Comparison of ENCODE assay signal across 8 cellular contexts in the genomic region with DNA sequence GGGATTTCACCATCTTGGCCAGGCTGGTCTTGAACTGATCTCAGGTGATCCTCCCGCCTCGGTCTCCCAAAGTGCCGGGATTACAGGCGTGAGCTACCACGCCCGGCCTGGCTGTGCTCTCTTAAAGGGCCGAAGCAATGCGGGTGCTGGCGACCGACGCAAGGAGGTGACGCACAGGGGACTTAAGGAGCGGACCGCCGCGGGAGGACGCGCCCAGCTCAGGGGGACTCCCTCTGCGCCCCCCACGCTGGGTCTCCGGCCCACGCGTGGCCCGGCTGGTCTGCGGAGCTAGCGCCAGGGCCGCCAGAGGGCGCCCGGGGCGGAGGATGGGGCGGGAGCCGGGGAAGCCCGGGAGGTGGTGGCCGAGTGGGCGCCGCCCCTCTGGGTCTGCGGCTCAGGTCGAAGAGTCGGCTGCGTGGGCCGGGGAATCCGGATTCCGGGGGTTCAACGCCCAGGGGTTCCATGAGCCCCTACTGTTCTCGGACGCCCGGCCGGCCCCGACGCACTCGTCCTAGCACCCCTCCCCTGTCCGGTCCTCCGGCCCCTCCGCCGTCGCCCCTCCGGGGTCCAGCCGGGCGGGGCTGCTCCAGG. TPM values are rescaled to one million over a fixed set of nuclear protein-coding genes. Genes with fewer than 3 reads are reported as not detected.
DNase-seq lines count a peak whose midpoint lies in the region; ATAC-seq and TF ChIP-seq lines count a peak whose summit lies in the region.

No MANE protein-coding gene starts in this region.

- no peaks in the 10 kb centered on the region for H3K9me2 ChIP-seq in SU-DHL-6 (replicated peaks; ENCODE audit: insufficient read depth, low read length)

- no peaks in the 10 kb centered on the region for H3K27me3 ChIP-seq in SU-DHL-6 (ENCODE audit: low read length)
- H3K27me3 ChIP-seq in heart right ventricle: peaks cover 0 to 50% (median 35%) of the 10 kb centered on the region in 7 donors

- H3K4me1 ChIP-seq in heart right ventricle (peaks cover 11 to 28% (median 22%) of the 10 kb centered on the region in 9 donors), urinary bladder (ENCODE audit: insufficient read depth) (no peaks in the 10 kb centered on the region)

- H3F3A ChIP-seq in SU-DHL-6 (ENCODE audit: insufficient read depth): no peaks in the 10 kb centered on the region

- WGBS in heart right ventricle, 2 donors: 0% methylated on average over 57 to 59 of the region's 59 CpGs
- WGBS in urinary bladder: under 1% methylated on average over 59 of the region's 59 CpGs

- no peaks in the 10 kb centered on the region for H4K20me1 ChIP-seq in SU-DHL-6 (ENCODE audit: low read depth, low read length)

- H3K27ac ChIP-seq in SU-DHL-6 (ENCODE audit: low read depth, low read length): no peak overlapping the region
- H3K27ac ChIP-seq in heart right ventricle: peak overlapping the region; percentile 46 to 86 (median 81)
- peak overlapping the region; percentile 51 for H3K27ac ChIP-seq in urinary bladder (ENCODE audit: low read depth)

- H3K4me3 ChIP-seq in SU-DHL-6 (ENCODE audit: insufficient read depth, low read length, poor library complexity, severe bottlenecking) (peak overlapping the region; percentile 90), heart right ventricle (peak overlapping the region; percentile 89 to 99 (median 95)), urinary bladder (ENCODE audit: low read depth, low read length) (peak overlapping the region; percentile 93)

- peak overlapping the region; percentile 64 for H3K9ac ChIP-seq in SU-DHL-6 (ENCODE audit: low read length)

- no peaks in the 10 kb centered on the region for H3K79me2 ChIP-seq in SU-DHL-6 (ENCODE audit: insufficient read depth, low read length)

- H2AFZ ChIP-seq in SU-DHL-6 (ENCODE audit: low read depth, low read length, severe bottlenecking): peak overlapping the region; percentile 100

- peak; percentile 96 for TF ChIP-seq CTCF in SU-DHL-6 (IDR thresholded peaks at IDR 0.05; ENCODE audit: insufficient read depth, low read length, poor library complexity, severe bottlenecking)
- peak; percentile 64 to 98 (median 84) for TF ChIP-seq CTCF in heart right ventricle (IDR thresholded peaks at IDR 0.05)

- H3K9me3 ChIP-seq in SU-DHL-6 (ENCODE audit: insufficient read depth, low read length) (no peaks in the 10 kb centered on the region), heart right ventricle (no peaks in the 10 kb centered on the region)

- DNase-seq in D341Med (ENCODE audit: low spot score): peak; percentile 94
- peak; percentile 91 for DNase-seq in HuH-7 (ENCODE audit: low spot score)
- peak; percentile 23 for DNase-seq in activated naive CD8-positive, alpha-beta T cell treated with anti-CD3 and anti-CD28 coated beads, Interleukin-2, amount 50 U/mL, for 16 hours (ENCODE audit: low read depth, low spot score)
- peak; percentile 70 to 83 for DNase-seq in heart right ventricle
- peak; percentile 91 for DNase-seq in posterior vena cava (ENCODE audit: low spot score)

- peak; percentile 80 for ATAC-seq in GM21423 (IDR thresholded peaks at IDR 0.05; ENCODE audit: unreplicated experiment)
- ATAC-seq in heart right ventricle: peak; percentile 87 to 92 (median 91)

- H3K36me3 ChIP-seq in SU-DHL-6 (ENCODE audit: low read length) (no peaks in the 10 kb centered on the region), heart right ventricle (peaks cover 0 to 10% (median 0%) of the 10 kb centered on the region in 9 donors), urinary bladder (ENCODE audit: insufficient read depth) (no peaks in the 10 kb centered on the region)

- peak overlapping the region; percentile 95 for H3K4me2 ChIP-seq in SU-DHL-6 (ENCODE audit: low read depth, low read length, poor library complexity, severe bottlenecking)

- intact Hi-C loops in heart right ventricle (cut with DNase I) (no loop called here), posterior vena cava (cut with DNase I) (no loop called here)

RNA-seq across cellular contexts. Expression of a gene that starts 0.5 kb away (rescaled TPM):
- 10 to 100 TPM in 5 of 10 donors, 1 to 10 TPM in 5; 3.5 to 30.4 (median 10.0) TPM for total RNA-seq in heart right ventricle
- polyA plus RNA-seq in heart right ventricle: 10 to 100 TPM; 10.6 to 11.3 TPM
- total RNA-seq in posterior vena cava: 10 to 100 TPM; 64.1 to 97.6 TPM
- 50.3 TPM for total RNA-seq in urinary bladder
- polyA plus RNA-seq in urinary bladder: 41.6 TPM

RNA-seq across cellular contexts. Expression of a gene that starts 35.7 kb away (rescaled TPM):
- total RNA-seq in heart right ventricle (10 to 100 TPM; 10.9 to 17.1 (median 14.8) TPM), posterior vena cava (10 to 100 TPM; 17.5 to 19.8 TPM), urinary bladder (27.5 TPM)
- polyA plus RNA-seq in heart right ventricle (10 to 100 TPM; 13.2 to 19.7 TPM), urinary bladder (25.4 TPM)

RNA-seq across cellular contexts. Expression of a gene that starts 49.0 kb away (rescaled TPM):
- 10 to 100 TPM; 39.2 to 64.3 (median 51.2) TPM for total RNA-seq in heart right ventricle
- 10 to 100 TPM; 18.7 to 75.7 TPM for polyA plus RNA-seq in heart right ventricle
- total RNA-seq in posterior vena cava: 10 to 100 TPM; 44.0 to 44.5 TPM
- 21.1 TPM for total RNA-seq in urinary bladder
- polyA plus RNA-seq in urinary bladder: 71.1 TPM

Comparison
In these comparisons a context has a peak if more than half of its experiments do, and no peak if none do; other contexts are left out.
1. DNase-seq: peak in every context shown above with its lines; median percentile 94 in D341Med; 91 in HuH-7; 91 in posterior vena cava; 76 in heart right ventricle; 23 in activated naive CD8-positive, alpha-beta T cell treated with anti-CD3 and anti-CD28 coated beads, Interleukin-2, amount 50 U/mL, for 16 hours.